1 cellular context compared by ENCODE assay signal in the genomic region with DNA sequence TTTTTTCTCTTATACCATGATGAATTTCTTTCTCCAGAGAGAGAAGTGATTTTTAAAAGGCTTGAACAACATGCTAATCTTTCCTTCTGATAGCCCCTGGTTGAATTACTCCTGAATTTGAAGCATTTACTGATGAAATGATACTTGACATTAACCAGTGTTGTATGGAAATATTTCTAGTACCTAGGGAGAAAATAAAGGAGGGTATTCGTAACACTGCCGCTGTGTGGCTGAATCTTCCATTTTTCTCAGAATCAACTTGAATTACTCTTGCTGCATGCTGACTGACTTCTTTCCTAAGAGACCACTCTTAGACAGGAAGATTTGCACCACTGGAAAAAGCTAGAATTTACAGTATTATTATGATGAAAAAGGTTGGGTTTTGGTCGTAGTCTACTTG.
TF ChIP-seq lines count a peak whose summit lies in the region.

No MANE protein-coding gene starts in this region.

TF ChIP-seq in HEK293, 187 proteins besides CTCF, POLR2A, EP300 and RAD21 (continued from another document):
- TF ChIP-seq, protein P1, sequence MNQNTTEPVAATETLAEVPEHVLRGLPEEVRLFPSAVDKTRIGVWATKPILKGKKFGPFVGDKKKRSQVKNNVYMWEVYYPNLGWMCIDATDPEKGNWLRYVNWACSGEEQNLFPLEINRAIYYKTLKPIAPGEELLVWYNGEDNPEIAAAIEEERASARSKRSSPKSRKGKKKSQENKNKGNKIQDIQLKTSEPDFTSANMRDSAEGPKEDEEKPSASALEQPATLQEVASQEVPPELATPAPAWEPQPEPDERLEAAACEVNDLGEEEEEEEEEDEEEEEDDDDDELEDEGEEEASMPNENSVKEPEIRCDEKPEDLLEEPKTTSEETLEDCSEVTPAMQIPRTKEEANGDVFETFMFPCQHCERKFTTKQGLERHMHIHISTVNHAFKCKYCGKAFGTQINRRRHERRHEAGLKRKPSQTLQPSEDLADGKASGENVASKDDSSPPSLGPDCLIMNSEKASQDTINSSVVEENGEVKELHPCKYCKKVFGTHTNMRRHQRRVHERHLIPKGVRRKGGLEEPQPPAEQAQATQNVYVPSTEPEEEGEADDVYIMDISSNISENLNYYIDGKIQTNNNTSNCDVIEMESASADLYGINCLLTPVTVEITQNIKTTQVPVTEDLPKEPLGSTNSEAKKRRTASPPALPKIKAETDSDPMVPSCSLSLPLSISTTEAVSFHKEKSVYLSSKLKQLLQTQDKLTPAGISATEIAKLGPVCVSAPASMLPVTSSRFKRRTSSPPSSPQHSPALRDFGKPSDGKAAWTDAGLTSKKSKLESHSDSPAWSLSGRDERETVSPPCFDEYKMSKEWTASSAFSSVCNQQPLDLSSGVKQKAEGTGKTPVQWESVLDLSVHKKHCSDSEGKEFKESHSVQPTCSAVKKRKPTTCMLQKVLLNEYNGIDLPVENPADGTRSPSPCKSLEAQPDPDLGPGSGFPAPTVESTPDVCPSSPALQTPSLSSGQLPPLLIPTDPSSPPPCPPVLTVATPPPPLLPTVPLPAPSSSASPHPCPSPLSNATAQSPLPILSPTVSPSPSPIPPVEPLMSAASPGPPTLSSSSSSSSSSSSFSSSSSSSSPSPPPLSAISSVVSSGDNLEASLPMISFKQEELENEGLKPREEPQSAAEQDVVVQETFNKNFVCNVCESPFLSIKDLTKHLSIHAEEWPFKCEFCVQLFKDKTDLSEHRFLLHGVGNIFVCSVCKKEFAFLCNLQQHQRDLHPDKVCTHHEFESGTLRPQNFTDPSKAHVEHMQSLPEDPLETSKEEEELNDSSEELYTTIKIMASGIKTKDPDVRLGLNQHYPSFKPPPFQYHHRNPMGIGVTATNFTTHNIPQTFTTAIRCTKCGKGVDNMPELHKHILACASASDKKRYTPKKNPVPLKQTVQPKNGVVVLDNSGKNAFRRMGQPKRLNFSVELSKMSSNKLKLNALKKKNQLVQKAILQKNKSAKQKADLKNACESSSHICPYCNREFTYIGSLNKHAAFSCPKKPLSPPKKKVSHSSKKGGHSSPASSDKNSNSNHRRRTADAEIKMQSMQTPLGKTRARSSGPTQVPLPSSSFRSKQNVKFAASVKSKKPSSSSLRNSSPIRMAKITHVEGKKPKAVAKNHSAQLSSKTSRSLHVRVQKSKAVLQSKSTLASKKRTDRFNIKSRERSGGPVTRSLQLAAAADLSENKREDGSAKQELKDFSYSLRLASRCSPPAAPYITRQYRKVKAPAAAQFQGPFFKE (tag by site-specific recombination; IDR thresholded peaks at IDR 0.05; ENCODE audit: borderline replicate concordance), result no peak
- TF ChIP-seq WT1 (tag by site-specific recombination; IDR thresholded peaks at IDR 0.05) (no peak), SP2 (tag by site-specific recombination; IDR thresholded peaks at IDR 0.05) (no peak), ZNF202 (tag by site-specific recombination; IDR thresholded peaks at IDR 0.05; ENCODE audit: borderline replicate concordance) (no peak), ZNF114 (tag by site-specific recombination; IDR thresholded peaks at IDR 0.05) (no peak), FEZF1 (tag by site-specific recombination; IDR thresholded peaks at IDR 0.05) (no peak), ZNF514 (tag by site-specific recombination; IDR thresholded peaks at IDR 0.05) (no peak), ZNF623 (tag by site-specific recombination; IDR thresholded peaks at IDR 0.05) (no peak), BCL11B (tag by site-specific recombination; IDR thresholded peaks at IDR 0.05; ENCODE audit: low read depth) (no peak), ZNF585B (tag by site-specific recombination; IDR thresholded peaks at IDR 0.05) (no peak), KLF8 (tag by site-specific recombination; IDR thresholded peaks at IDR 0.05) (no peak), ZBTB7A (tag by site-specific recombination; IDR thresholded peaks at IDR 0.05; ENCODE audit: low read depth) (no peak)
- TF ChIP-seq, protein P2, sequence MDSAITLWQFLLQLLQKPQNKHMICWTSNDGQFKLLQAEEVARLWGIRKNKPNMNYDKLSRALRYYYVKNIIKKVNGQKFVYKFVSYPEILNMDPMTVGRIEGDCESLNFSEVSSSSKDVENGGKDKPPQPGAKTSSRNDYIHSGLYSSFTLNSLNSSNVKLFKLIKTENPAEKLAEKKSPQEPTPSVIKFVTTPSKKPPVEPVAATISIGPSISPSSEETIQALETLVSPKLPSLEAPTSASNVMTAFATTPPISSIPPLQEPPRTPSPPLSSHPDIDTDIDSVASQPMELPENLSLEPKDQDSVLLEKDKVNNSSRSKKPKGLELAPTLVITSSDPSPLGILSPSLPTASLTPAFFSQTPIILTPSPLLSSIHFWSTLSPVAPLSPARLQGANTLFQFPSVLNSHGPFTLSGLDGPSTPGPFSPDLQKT (IDR thresholded peaks at IDR 0.05; ENCODE audit: borderline replicate concordance, low read depth, low read length), result no peak
- TF ChIP-seq, protein P3, sequence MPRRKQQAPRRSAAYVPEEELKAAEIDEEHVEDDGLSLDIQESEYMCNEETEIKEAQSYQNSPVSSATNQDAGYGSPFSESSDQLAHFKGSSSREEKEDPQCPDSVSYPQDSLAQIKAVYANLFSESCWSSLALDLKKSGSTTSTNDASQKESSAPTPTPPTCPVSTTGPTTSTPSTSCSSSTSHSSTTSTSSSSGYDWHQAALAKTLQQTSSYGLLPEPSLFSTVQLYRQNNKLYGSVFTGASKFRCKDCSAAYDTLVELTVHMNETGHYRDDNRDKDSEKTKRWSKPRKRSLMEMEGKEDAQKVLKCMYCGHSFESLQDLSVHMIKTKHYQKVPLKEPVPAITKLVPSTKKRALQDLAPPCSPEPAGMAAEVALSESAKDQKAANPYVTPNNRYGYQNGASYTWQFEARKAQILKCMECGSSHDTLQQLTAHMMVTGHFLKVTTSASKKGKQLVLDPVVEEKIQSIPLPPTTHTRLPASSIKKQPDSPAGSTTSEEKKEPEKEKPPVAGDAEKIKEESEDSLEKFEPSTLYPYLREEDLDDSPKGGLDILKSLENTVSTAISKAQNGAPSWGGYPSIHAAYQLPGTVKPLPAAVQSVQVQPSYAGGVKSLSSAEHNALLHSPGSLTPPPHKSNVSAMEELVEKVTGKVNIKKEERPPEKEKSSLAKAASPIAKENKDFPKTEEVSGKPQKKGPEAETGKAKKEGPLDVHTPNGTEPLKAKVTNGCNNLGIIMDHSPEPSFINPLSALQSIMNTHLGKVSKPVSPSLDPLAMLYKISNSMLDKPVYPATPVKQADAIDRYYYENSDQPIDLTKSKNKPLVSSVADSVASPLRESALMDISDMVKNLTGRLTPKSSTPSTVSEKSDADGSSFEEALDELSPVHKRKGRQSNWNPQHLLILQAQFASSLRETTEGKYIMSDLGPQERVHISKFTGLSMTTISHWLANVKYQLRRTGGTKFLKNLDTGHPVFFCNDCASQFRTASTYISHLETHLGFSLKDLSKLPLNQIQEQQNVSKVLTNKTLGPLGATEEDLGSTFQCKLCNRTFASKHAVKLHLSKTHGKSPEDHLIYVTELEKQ (tag by site-specific recombination; IDR thresholded peaks at IDR 0.05; ENCODE audit: borderline replicate concordance), result no peak
